Comparison of ENCODE assay signal across 24 cellular contexts in genomic region chr2:200263279-200263678, GRCh38.
"Had no signal": no experiment of that assay in that cellular context is flagged by ENCODE, and none has a peak within 500 bp of the region (broad histone marks: within the 10 kb centered on the region; RNA-seq: fewer than 3 reads in every experiment).

No MANE protein-coding gene starts in this region.

- H3K27me3 ChIP-seq: dorsolateral prefrontal cortex, esophagus muscularis mucosa, gastrocnemius medialis, heart right ventricle had no signal

- ATAC-seq: gastrocnemius medialis, heart right ventricle, left cardiac atrium, left lobe of liver, lower lobe of right lung, mucosa of descending colon had no signal

- FAIRE-seq: colon, endothelial cell of umbilical vein, islet of Langerhans, keratinocyte had no signal

- H3K27ac ChIP-seq: coronary artery, dorsolateral prefrontal cortex, esophagus muscularis mucosa, gastrocnemius medialis, heart right ventricle, left ventricle myocardium inferior, lower lobe of right lung had no signal

- H3K4me1 ChIP-seq: esophagus muscularis mucosa, gastrocnemius medialis, left ventricle myocardium inferior had no signal

- DNase-seq: dermis blood vessel endothelial cell; dorsolateral prefrontal cortex; effector CD4-positive, alpha-beta T cell; effector memory CD4-positive, alpha-beta T cell; foreskin fibroblast; foreskin melanocyte; gastrocnemius medialis; glutamatergic neuron; head of caudate nucleus; heart right ventricle; hippocampal formation; left cardiac atrium; left ventricle myocardium inferior; lower lobe of right lung; mesenchymal stem cell; mucosa of descending colon; naive B cell had no signal

- H3K36me3 ChIP-seq: esophagus muscularis mucosa, gastrocnemius medialis, heart right ventricle, left ventricle myocardium inferior, lower lobe of right lung had no signal

- H3K9me3 ChIP-seq: esophagus muscularis mucosa, gastrocnemius medialis, heart right ventricle, left ventricle myocardium inferior, lower lobe of right lung, mucosa of descending colon had no signal

- H3K4me3 ChIP-seq: coronary artery, dorsolateral prefrontal cortex, esophagus muscularis mucosa, gastrocnemius medialis, heart right ventricle, left ventricle myocardium inferior, lower lobe of right lung, mucosa of descending colon had no signal
